In the genomic region with DNA sequence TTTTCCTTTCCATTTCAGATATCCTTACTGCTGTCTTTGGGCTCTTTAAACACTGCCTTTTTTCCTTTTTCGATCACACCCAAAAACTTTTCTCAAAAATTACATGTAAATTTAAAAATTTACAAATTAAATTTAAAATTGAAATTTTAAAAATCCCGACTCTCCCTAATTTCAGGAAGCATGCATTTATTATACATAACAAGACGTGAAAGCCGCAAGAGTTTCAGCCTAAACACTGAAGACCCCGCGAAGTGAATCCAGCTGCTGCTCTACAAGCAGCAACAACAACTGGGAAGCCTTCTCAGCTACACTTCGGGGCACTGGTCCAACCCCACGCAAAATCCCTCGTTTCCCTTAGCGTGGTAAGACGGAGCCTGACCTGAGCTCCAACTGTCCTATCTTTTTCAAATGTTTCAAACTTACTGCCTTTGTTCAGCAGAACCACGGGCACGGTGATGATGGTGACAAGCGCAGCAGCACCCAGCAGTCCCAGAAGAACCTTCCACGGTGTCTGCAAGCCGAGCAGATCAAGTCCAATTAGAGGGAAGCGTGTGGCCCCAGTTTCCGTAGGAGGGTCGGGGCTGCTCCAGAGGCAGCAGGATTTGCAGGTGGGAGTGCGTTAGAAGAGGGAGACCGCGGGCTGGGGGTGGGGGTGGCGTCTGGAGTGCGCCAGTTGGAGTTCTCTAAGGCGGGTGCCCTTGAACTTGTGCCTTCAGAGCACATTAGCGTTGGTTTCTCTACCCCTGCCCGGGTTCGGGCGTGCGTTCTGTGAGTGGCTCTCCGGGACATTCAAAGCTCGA, we compare ENCODE assay signal across 8 cellular contexts. TPM values are rescaled to one million over a fixed set of nuclear protein-coding genes. Genes with fewer than 3 reads are reported as not detected.
DNase-seq lines count a peak whose midpoint lies in the region.

No MANE protein-coding gene starts in this region.

- peaks cover 51% of the 10 kb centered on the region for H3K4me1 ChIP-seq in ACC112 (ENCODE audit: control insufficient read depth, insufficient read depth, low read length, unreplicated experiment)
- H3K4me1 ChIP-seq in HUES48 (ENCODE audit: control insufficient read depth, insufficient read depth, low read length): peaks cover 29% of the 10 kb centered on the region
- H3K4me1 ChIP-seq in iPS DF 6.9 (ENCODE audit: control insufficient read depth, insufficient read depth, low read length): peaks cover 3% of the 10 kb centered on the region; the same call in 1 of the 2 replicates
- peaks cover 5 to 9% (median 7%) of the 10 kb centered on the region in 3 donors for H3K4me1 ChIP-seq in skeletal muscle tissue (ENCODE audit: control insufficient read depth in 3 of 3, insufficient read depth in 3 of 3, low read length in 3 of 3)

- H3K27me3 ChIP-seq in ACC112 (ENCODE audit: insufficient read depth, low read length) (no peaks in the 10 kb centered on the region), HUES48 (ENCODE audit: control insufficient read depth, insufficient read depth, low read length) (peaks cover 38% of the 10 kb centered on the region), iPS DF 6.9 (ENCODE audit: control insufficient read depth, insufficient read depth, low read length) (peaks cover 6% of the 10 kb centered on the region; the same call in 1 of the 2 replicates), skeletal muscle tissue (ENCODE audit: control insufficient read depth in 3 of 3, insufficient read depth in 3 of 3, low read length in 3 of 3) (peaks cover 9 to 18% (median 17%) of the 10 kb centered on the region in 3 donors)

- H3K36me3 ChIP-seq in ACC112 (ENCODE audit: insufficient read depth, low read length) (no peaks in the 10 kb centered on the region), HUES48 (ENCODE audit: control insufficient read depth, insufficient read depth, low read length) (no peaks in the 10 kb centered on the region), iPS DF 6.9 (ENCODE audit: control insufficient read depth, insufficient read depth, low read length) (no peaks in the 10 kb centered on the region), skeletal muscle tissue (ENCODE audit: control insufficient read depth in 3 of 3, insufficient read depth in 3 of 3, low read length in 3 of 3) (no peaks in the 10 kb centered on the region)

- DNase-seq in activated naive CD4-positive, alpha-beta T cell treated with anti-CD3 and anti-CD28 coated beads, Interleukin-2, amount 50 U/mL, for 16 hours: peak; percentile 36
- peak; percentile 7 for DNase-seq in iPS DF 6.9 (ENCODE audit: low read depth, low spot score)
- DNase-seq in DMS79 (lab: John Stamatoyannopoulos, UW): no peak
- no peak for DNase-seq in SKM-1 (lab: John Stamatoyannopoulos, UW; ENCODE audit: unreplicated experiment)
- DNase-seq in T1000 (lab: John Stamatoyannopoulos, UW): no peak

- 100% methylated on average over 1 of the region's 32 CpGs for WGBS in iPS DF 6.9 (ENCODE audit: insufficient coverage, insufficient read length)

- H2AFZ ChIP-seq in ACC112 (ENCODE audit: low read length, unreplicated experiment): peak overlapping the region; percentile 97

- peaks cover 17% of the 10 kb centered on the region for H3K79me2 ChIP-seq in ACC112 (ENCODE audit: control insufficient read depth, insufficient read depth, low read length, unreplicated experiment)

- H3K9me3 ChIP-seq in HUES48 (ENCODE audit: control insufficient read depth, insufficient read depth, low read length) (no peaks in the 10 kb centered on the region), iPS DF 6.9 (ENCODE audit: control insufficient read depth, insufficient read depth, low read length) (no peaks in the 10 kb centered on the region), skeletal muscle tissue (ENCODE audit: control insufficient read depth in 3 of 3, low read length in 3 of 3) (no peaks in the 10 kb centered on the region)

- H3K9ac ChIP-seq in HUES48 (ENCODE audit: low read depth, low read length) (peak overlapping the region; percentile 27; the same call in 1 of the 2 replicates), skeletal muscle tissue (ENCODE audit: low read depth in 1 of 3, low read length in 3 of 3) (peak overlapping the region; percentile 23 to 60 (median 55))

- peak overlapping the region; percentile 57 for H3K27ac ChIP-seq in ACC112 (ENCODE audit: low read depth, low read length)
- H3K27ac ChIP-seq in HUES48 (ENCODE audit: low read depth, low read length): no peak overlapping the region
- H3K27ac ChIP-seq in iPS DF 6.9 (ENCODE audit: low read length): no peak overlapping the region
- no peak overlapping the region for H3K27ac ChIP-seq in skeletal muscle tissue (ENCODE audit: low read depth, low read length)

- H3K4me3 ChIP-seq in ACC112 (ENCODE audit: low read depth, low read length) (peak overlapping the region; percentile 76), HUES48 (ENCODE audit: low read depth, low read length) (peak overlapping the region; percentile 87), iPS DF 6.9 (ENCODE audit: low read length) (peak overlapping the region; percentile 57; the same call in 1 of the 2 replicates), skeletal muscle tissue (ENCODE audit: low read length in 3 of 3) (peak overlapping the region; percentile 61 to 77 (median 72))

RNA-seq across cellular contexts. Expression of a gene that starts 0.8 kb away (rescaled TPM):
- total RNA-seq in skeletal muscle tissue: 24.0 TPM

Comparison
In these comparisons a context has a peak if more than half of its experiments do, and no peak if none do; other contexts are left out.
1. DNase-seq: peak in activated naive CD4-positive, alpha-beta T cell treated with anti-CD3 and anti-CD28 coated beads, Interleukin-2, amount 50 U/mL, for 16 hours (single experiment) and iPS DF 6.9 (single experiment); none in DMS79 (single experiment), SKM-1 (single experiment) and T1000 (single experiment).
2. Peak in every context shown above with its lines, with median percentiles within 50 percentile points of each other: H3K4me3 ChIP-seq.